ENCODE assay signal across 8 cellular contexts in genomic region chr5:88680253-88681132, GRCh38.
A peak's percentile ranks its signal among the peaks of the same experiment; 100 is the strongest.
DNase-seq lines count a peak whose midpoint lies in the region; ATAC-seq and TF ChIP-seq lines count a peak whose summit lies in the region.

No MANE protein-coding gene starts in this region.

- H3K27me3 ChIP-seq in WERI-Rb-1 (ENCODE audit: insufficient read depth, low read depth, severe bottlenecking) (no peaks in the 10 kb centered on the region), kidney epithelial cell (ENCODE audit: control insufficient read depth, insufficient read depth, low read length) (peaks cover 87% of the 10 kb centered on the region)

- TF ChIP-seq CTCF in WERI-Rb-1 (IDR thresholded peaks at IDR 0.05; ENCODE audit: low read depth, low read length), result peak; percentile 90
- TF ChIP-seq CTCF in kidney epithelial cell (IDR thresholded peaks at IDR 0.05; ENCODE audit: insufficient read depth, low read length, poor library complexity, severe bottlenecking), result peak; percentile 83

- H3K36me3 ChIP-seq in WERI-Rb-1 (no peaks in the 10 kb centered on the region; the same call in 1 of the 2 replicates), kidney epithelial cell (ENCODE audit: control insufficient read depth, insufficient read depth, low read length) (no peaks in the 10 kb centered on the region)

- peak overlapping the region; percentile 48 for H3K4me3 ChIP-seq in WERI-Rb-1 (ENCODE audit: low read depth, low read length)
- no peak overlapping the region for H3K4me3 ChIP-seq in kidney epithelial cell (ENCODE audit: low read depth, low read length)

- H3K27ac ChIP-seq in WERI-Rb-1, result peak overlapping the region; percentile 49

- H3K9me3 ChIP-seq in WERI-Rb-1 (ENCODE audit: severe bottlenecking), result no peaks in the 10 kb centered on the region

- DNase-seq in NCI-H1092 (lab: John Stamatoyannopoulos, UW), result peak; percentile 21
- DNase-seq in WERI-Rb-1, result peak; percentile 79
- peak; percentile 78 to 95 for DNase-seq in T47D (ENCODE audit: low read depth in 1 of 2, low spot score in 1 of 2)
- DNase-seq in kidney epithelial cell (ENCODE audit: low read depth), result no peak
- DNase-seq in stimulated activated CD4-positive, alpha-beta T cell treated with anti-CD3 and anti-CD28 coated beads, Interleukin-1b, Interleukin-23, amount 100 ng/mL, for 1 hour (ENCODE audit: low read depth in 2 of 2), result peak; percentile 40 to 69
- no peak for DNase-seq in NCI-H1694 treated with DMSO at 0.1 percent for 48 hours (lab: John Stamatoyannopoulos, UW)

- in situ Hi-C loops in T47D (cut with HindIII; ENCODE audit: low pct_unique_long_range_greater_than_20kb, low sequenced_read_pairs), result no loop called here

- ATAC-seq in GM18502 (IDR thresholded peaks at IDR 0.05; ENCODE audit: poor library complexity, unreplicated experiment), result peak; percentile 80
- peak; percentile 84 for ATAC-seq in HG02610 (IDR thresholded peaks at IDR 0.05; ENCODE audit: unreplicated experiment)

Comparison
In these comparisons a context has a peak if more than half of its experiments do, and no peak if none do; other contexts are left out.
1. DNase-seq: peak in NCI-H1092 (single experiment), WERI-Rb-1 (single experiment), T47D (2 of 2) and stimulated activated CD4-positive, alpha-beta T cell treated with anti-CD3 and anti-CD28 coated beads, Interleukin-1b, Interleukin-23, amount 100 ng/mL, for 1 hour (2 of 2); none in kidney epithelial cell (single experiment) and NCI-H1694 treated with DMSO at 0.1 percent for 48 hours (single experiment).